Comparison of ENCODE assay signal across 2 cellular contexts in genomic region chr15:93028111-93028631, GRCh38.
A peak's percentile ranks its signal among the peaks of the same experiment; 100 is the strongest.
TF ChIP-seq lines count a peak whose summit lies in the region.

No MANE protein-coding gene starts in this region.

TF ChIP-seq in IMR-90, 13 proteins besides CTCF, POLR2A, EP300 and RAD21 (continued from another document):
- TF ChIP-seq RCOR1 (IDR thresholded peaks at IDR 0.05; ENCODE audit: insufficient replicate concordance, low read length), result no peak
- TF ChIP-seq BHLHE40 (IDR thresholded peaks at IDR 0.05; ENCODE audit: low read depth, low read length), result no peak
- TF ChIP-seq, protein P1, sequence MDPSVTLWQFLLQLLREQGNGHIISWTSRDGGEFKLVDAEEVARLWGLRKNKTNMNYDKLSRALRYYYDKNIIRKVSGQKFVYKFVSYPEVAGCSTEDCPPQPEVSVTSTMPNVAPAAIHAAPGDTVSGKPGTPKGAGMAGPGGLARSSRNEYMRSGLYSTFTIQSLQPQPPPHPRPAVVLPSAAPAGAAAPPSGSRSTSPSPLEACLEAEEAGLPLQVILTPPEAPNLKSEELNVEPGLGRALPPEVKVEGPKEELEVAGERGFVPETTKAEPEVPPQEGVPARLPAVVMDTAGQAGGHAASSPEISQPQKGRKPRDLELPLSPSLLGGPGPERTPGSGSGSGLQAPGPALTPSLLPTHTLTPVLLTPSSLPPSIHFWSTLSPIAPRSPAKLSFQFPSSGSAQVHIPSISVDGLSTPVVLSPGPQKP (IDR thresholded peaks at IDR 0.05; ENCODE audit: borderline replicate concordance, low read depth, low read length), result no peak
- TF ChIP-seq, protein P2, sequence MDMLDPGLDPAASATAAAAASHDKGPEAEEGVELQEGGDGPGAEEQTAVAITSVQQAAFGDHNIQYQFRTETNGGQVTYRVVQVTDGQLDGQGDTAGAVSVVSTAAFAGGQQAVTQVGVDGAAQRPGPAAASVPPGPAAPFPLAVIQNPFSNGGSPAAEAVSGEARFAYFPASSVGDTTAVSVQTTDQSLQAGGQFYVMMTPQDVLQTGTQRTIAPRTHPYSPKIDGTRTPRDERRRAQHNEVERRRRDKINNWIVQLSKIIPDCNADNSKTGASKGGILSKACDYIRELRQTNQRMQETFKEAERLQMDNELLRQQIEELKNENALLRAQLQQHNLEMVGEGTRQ (IDR thresholded peaks at IDR 0.05; ENCODE audit: low read depth, low read length), result no peak
- no peak for TF ChIP-seq MAZ (IDR thresholded peaks at IDR 0.05; ENCODE audit: borderline replicate concordance, low read depth, low read length)
- no peak for TF ChIP-seq MAFK (IDR thresholded peaks at IDR 0.05; ENCODE audit: low read depth, low read length)
- TF ChIP-seq CHD1 (IDR thresholded peaks at IDR 0.05; ENCODE audit: low read depth, low read length), result no peak
- TF ChIP-seq CEBPB (IDR thresholded peaks at IDR 0.05; ENCODE audit: low read depth, low read length), result no peak

TF ChIP-seq in GM12878, 131 proteins besides CTCF, POLR2A, EP300 and RAD21:
- TF ChIP-seq ETV6 (conservative IDR thresholded peaks at IDR 0.05 in 1 of 2, IDR thresholded peaks at IDR 0.05 in 1 of 2; ENCODE audit: borderline replicate concordance in 1 of 2, low read depth in 1 of 2) (no peak), PML (IDR thresholded peaks at IDR 0.05; ENCODE audit: low read length) (peak; percentile 11; the same call in 1 of the 2 replicates), POLR2AphosphoS5 (IDR thresholded peaks at IDR 0.05; ENCODE audit: low read length) (peak; percentile 71; the same call in 1 of the 2 replicates), JUNB (IDR thresholded peaks at IDR 0.05) (no peak)
- TF ChIP-seq, protein P3, sequence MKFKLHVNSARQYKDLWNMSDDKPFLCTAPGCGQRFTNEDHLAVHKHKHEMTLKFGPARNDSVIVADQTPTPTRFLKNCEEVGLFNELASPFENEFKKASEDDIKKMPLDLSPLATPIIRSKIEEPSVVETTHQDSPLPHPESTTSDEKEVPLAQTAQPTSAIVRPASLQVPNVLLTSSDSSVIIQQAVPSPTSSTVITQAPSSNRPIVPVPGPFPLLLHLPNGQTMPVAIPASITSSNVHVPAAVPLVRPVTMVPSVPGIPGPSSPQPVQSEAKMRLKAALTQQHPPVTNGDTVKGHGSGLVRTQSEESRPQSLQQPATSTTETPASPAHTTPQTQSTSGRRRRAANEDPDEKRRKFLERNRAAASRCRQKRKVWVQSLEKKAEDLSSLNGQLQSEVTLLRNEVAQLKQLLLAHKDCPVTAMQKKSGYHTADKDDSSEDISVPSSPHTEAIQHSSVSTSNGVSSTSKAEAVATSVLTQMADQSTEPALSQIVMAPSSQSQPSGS (IDR thresholded peaks at IDR 0.05; ENCODE audit: low read length), result peak; percentile 33; the same call in 1 of the 2 replicates
